In the genomic region with DNA sequence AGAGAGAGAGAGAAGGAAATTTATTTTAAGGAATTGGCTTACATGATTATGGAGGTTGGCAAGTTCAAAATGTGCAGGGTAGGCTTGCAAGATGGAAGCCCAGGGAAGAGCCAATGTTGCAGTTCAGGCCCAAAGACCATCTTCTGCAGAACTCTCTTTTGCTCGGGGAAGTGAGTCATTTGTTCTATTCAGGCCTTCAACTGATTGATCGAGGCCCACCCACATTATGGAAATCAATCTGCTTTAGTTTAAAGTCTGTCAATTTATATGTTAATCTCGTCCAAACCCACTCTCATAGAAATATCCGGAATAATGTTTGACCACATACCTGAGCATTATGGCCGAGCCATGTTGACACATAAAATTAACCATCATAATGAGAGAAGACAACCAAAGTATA, we compare ENCODE assay signal across 28 cellular contexts.
"Had no signal": no experiment of that assay in that cellular context is flagged by ENCODE, and none has a peak within 500 bp of the region (broad histone marks: within the 10 kb centered on the region; RNA-seq: fewer than 3 reads in every experiment).

No MANE protein-coding gene starts in this region.

- ATAC-seq: stimulated activated effector memory CD8-positive, alpha-beta T cell treated with anti-CD3 and anti-CD28 coated beads, Interleukin-12 subunit alpha, Interleukin-12 subunit beta, amount 100 ng/mL, for 72 hours; stimulated activated memory B cell treated with anti-CD40 and anti-IgM and Interleukin-4, amounts not matched to agents 10 μg/mL and 1 μg/mL and 100 μg/mL, for 72 hours; stimulated activated naive B cell treated with anti-CD40 and anti-IgM and Interleukin-4, amounts not matched to agents 10 μg/mL and 1 μg/mL and 100 μg/mL, for 72 hours; stimulated activated naive CD8-positive, alpha-beta T cell treated with anti-CD3 and anti-CD28 coated beads, Interleukin-15, amount 100 ng/mL, for 72 hours; stimulated activated naive CD8-positive, alpha-beta T cell treated with anti-CD3 and anti-CD28 coated beads, Interleukin-15, Interleukin-2, amounts not matched to agents 100 U/mL and 50 U/mL, for 24 hours; upper lobe of right lung had no signal

- H3K4me1 ChIP-seq: stomach, suprapubic skin, testis, tibial artery, tibial nerve, transverse colon, upper lobe of left lung, upper lobe of right lung, uterus, vagina had no signal

- H3K27ac ChIP-seq: stomach, suprapubic skin, testis, thoracic aorta, tibial artery, tibial nerve, transverse colon, upper lobe of left lung, upper lobe of right lung, uterus, vagina had no signal

- H3K36me3 ChIP-seq: stomach, suprapubic skin, thoracic aorta, tibial artery, tibial nerve, transverse colon, upper lobe of left lung, upper lobe of right lung, uterus, vagina had no signal

- H3K4me3 ChIP-seq: stomach, suprapubic skin, testis, thoracic aorta, tibial artery, tibial nerve, transverse colon, upper lobe of left lung, upper lobe of right lung, uterus, vagina had no signal

- H3K4me3 Mint-ChIP-seq: stimulated activated effector memory CD8-positive, alpha-beta T cell treated with anti-CD3 and anti-CD28 coated beads, Interleukin-12 subunit alpha, Interleukin-12 subunit beta, amount 100 ng/mL, for 72 hours; stimulated activated memory B cell treated with anti-CD40 and anti-IgM and Interleukin-4, amounts not matched to agents 10 μg/mL and 1 μg/mL and 100 μg/mL, for 72 hours; stimulated activated naive B cell treated with anti-CD40 and anti-IgM and Interleukin-4, amounts not matched to agents 10 μg/mL and 1 μg/mL and 100 μg/mL, for 72 hours; stimulated activated naive CD8-positive, alpha-beta T cell treated with anti-CD3 and anti-CD28 coated beads, Interleukin-15, amount 100 ng/mL, for 72 hours; stimulated activated naive CD8-positive, alpha-beta T cell treated with anti-CD3 and anti-CD28 coated beads, Interleukin-15, Interleukin-2, amounts not matched to agents 100 ng/mL and 50 ng/mL, for 24 hours; type B pancreatic cell had no signal

- H3K36me3 Mint-ChIP-seq: stimulated activated effector memory CD8-positive, alpha-beta T cell treated with anti-CD3 and anti-CD28 coated beads, Interleukin-12 subunit alpha, Interleukin-12 subunit beta, amount 100 ng/mL, for 72 hours; stimulated activated memory B cell treated with anti-CD40 and anti-IgM and Interleukin-4, amounts not matched to agents 10 μg/mL and 1 μg/mL and 100 μg/mL, for 72 hours; stimulated activated naive B cell treated with anti-CD40 and anti-IgM and Interleukin-4, amounts not matched to agents 10 μg/mL and 1 μg/mL and 100 μg/mL, for 72 hours; type B pancreatic cell had no signal

- H3K4me1 Mint-ChIP-seq: stimulated activated effector memory CD8-positive, alpha-beta T cell treated with anti-CD3 and anti-CD28 coated beads, Interleukin-12 subunit alpha, Interleukin-12 subunit beta, amount 100 ng/mL, for 72 hours; stimulated activated memory B cell treated with anti-CD40 and anti-IgM and Interleukin-4, amounts not matched to agents 10 μg/mL and 1 μg/mL and 100 μg/mL, for 72 hours; stimulated activated naive B cell treated with anti-CD40 and anti-IgM and Interleukin-4, amounts not matched to agents 10 μg/mL and 1 μg/mL and 100 μg/mL, for 72 hours; stimulated activated naive CD8-positive, alpha-beta T cell treated with anti-CD3 and anti-CD28 coated beads, Interleukin-15, amount 100 ng/mL, for 72 hours had no signal

- FAIRE-seq: urothelium cell line had no signal

- H3K27me3 Mint-ChIP-seq: stimulated activated memory B cell treated with anti-CD40 and anti-IgM and Interleukin-4, amounts not matched to agents 10 μg/mL and 1 μg/mL and 100 μg/mL, for 72 hours; stimulated activated naive B cell treated with anti-CD40 and anti-IgM and Interleukin-4, amounts not matched to agents 10 μg/mL and 1 μg/mL and 100 μg/mL, for 72 hours; type B pancreatic cell had no signal

- DNase-seq: stimulated activated CD4-positive, alpha-beta T cell treated with anti-CD3 and anti-CD28 coated beads, Interleukin-2, amount 100 ng/mL, for 48 hours; stimulated activated CD4-positive, alpha-beta T cell treated with anti-CD3 and anti-CD28 coated beads, Interleukin-4, amount 100 ng/mL, for 1 hour; stimulated activated CD4-positive, alpha-beta T cell treated with anti-CD3 and anti-CD28 coated beads, Interleukin-4, amount 100 ng/mL, for 24 hours; stimulated activated CD4-positive, alpha-beta T cell treated with anti-CD3 and anti-CD28 coated beads, Interleukin-4, amount 100 ng/mL, for 4 hours; stimulated activated CD8-positive, alpha-beta memory T cell treated with anti-CD3 and anti-CD28 coated beads, Interleukin-4, amount 100 ng/mL, for 48 hours; stimulated activated naive B cell treated with anti-CD40 and anti-IgM and Interleukin-4, amounts not matched to agents 10 μg/mL and 1 μg/mL and 100 μg/mL, for 72 hours; stimulated activated naive CD4-positive, alpha-beta T cell; stimulated activated naive CD4-positive, alpha-beta T cell treated with Interleukin-2 at 50 U/mL for 16 hours; stimulated activated naive CD8-positive, alpha-beta T cell treated with anti-CD3 and anti-CD28 coated beads, Interleukin-15, amount 100 ng/mL, for 72 hours; stimulated activated naive CD8-positive, alpha-beta T cell treated with anti-CD3 and anti-CD28 coated beads, Interleukin-15, Interleukin-2, amounts not matched to agents 100 U/mL and 50 U/mL, for 24 hours; stomach; substantia nigra; testis; tibial artery; transverse colon; trophoblast cell; upper lobe of left lung; upper lobe of right lung; uterus had no signal

- H3K9me3 ChIP-seq: suprapubic skin, testis, thoracic aorta, tibial artery, transverse colon, upper lobe of left lung, upper lobe of right lung, uterus, vagina had no signal

- H3K27ac Mint-ChIP-seq: stimulated activated effector memory CD8-positive, alpha-beta T cell treated with anti-CD3 and anti-CD28 coated beads, Interleukin-12 subunit alpha, Interleukin-12 subunit beta, amount 100 ng/mL, for 72 hours; stimulated activated memory B cell treated with anti-CD40 and anti-IgM and Interleukin-4, amounts not matched to agents 10 μg/mL and 1 μg/mL and 100 μg/mL, for 72 hours; stimulated activated naive B cell treated with anti-CD40 and anti-IgM and Interleukin-4, amounts not matched to agents 10 μg/mL and 1 μg/mL and 100 μg/mL, for 72 hours; stimulated activated naive CD8-positive, alpha-beta T cell treated with anti-CD3 and anti-CD28 coated beads, Interleukin-15, amount 100 ng/mL, for 72 hours; stimulated activated naive CD8-positive, alpha-beta T cell treated with anti-CD3 and anti-CD28 coated beads, Interleukin-15, Interleukin-2, amounts not matched to agents 100 ng/mL and 50 ng/mL, for 24 hours; type B pancreatic cell had no signal

- H3K27me3 ChIP-seq: stomach, suprapubic skin, testis, tibial artery, tibial nerve, transverse colon, upper lobe of left lung, upper lobe of right lung, uterus, vagina had no signal
